In genomic region chr1:48466594-48466993, GRCh38 we compare ENCODE assay signal across 23 cellular contexts. TPM values are rescaled to one million over a fixed set of nuclear protein-coding genes. Genes with fewer than 3 reads are reported as not detected.
DNase-seq lines count a peak whose midpoint lies in the region; TF ChIP-seq lines count a peak whose summit lies in the region.
"Had no signal": no experiment of that assay in that cellular context is flagged by ENCODE, and none has a peak within 500 bp of the region (broad histone marks: within the 10 kb centered on the region; RNA-seq: fewer than 3 reads in every experiment).

No MANE protein-coding gene starts in this region.

- H2BK5ac ChIP-seq in mesendoderm (ENCODE audit: low read length): no peak overlapping the region

- DNase-seq in left ventricle myocardium inferior: no peak
- no peak for DNase-seq in right atrium auricular region (ENCODE audit: low spot score)
- DNase-seq in mesendoderm: peak; percentile 7
- no peak for DNase-seq in tibial nerve (ENCODE audit: low spot score in 2 of 2)
- DNase-seq in mesenteric fat pad (ENCODE audit: low spot score): no peak
- no peak for DNase-seq in stimulated activated CD4-positive, alpha-beta T cell treated with anti-CD3 and anti-CD28 coated beads, Interleukin-4, amount 100 ng/mL, for 24 hours
- DNase-seq: 8988T; ACHN; BE2C; C1 segment of cervical spinal cord; CD4-positive, alpha-beta memory T cell; CD4-positive, CD25-positive, alpha-beta regulatory T cell; CD8-positive, alpha-beta memory T cell; COR-L47; DMS 273 treated with DMSO at 0.1 percent for 48 hours; DMS153; DMS53; DMS79; DND-41; EL; GDM1 had no signal

- WGBS in mesendoderm (ENCODE audit: extremely low coverage, insufficient coverage, low lambda C conversion rate): no CpG with 5 or more reads among the region's 1 CpG
- 85 to 95% methylated on average over 1 of the region's 1 CpG for WGBS in tibial nerve, 2 donors

- no peak overlapping the region for H3K9ac ChIP-seq in mesendoderm (ENCODE audit: low read length)
- H3K9ac ChIP-seq: BLaER1 had no signal

- TF ChIP-seq EP300 in tibial nerve (IDR thresholded peaks at IDR 0.05): no peak

- H4K8ac ChIP-seq in mesendoderm (ENCODE audit: low read depth, low read length): no peak overlapping the region

- no peak overlapping the region for H3K18ac ChIP-seq in mesendoderm (ENCODE audit: low read length)

- H4K5ac ChIP-seq in mesendoderm (ENCODE audit: low read length): no peak overlapping the region

- H3K23ac ChIP-seq in mesendoderm (ENCODE audit: low read length): no peak overlapping the region

- H3K4me3 ChIP-seq in left ventricle myocardium inferior: no peak overlapping the region
- H3K4me3 ChIP-seq in right atrium auricular region: no peak overlapping the region
- H3K4me3 ChIP-seq in mesendoderm (ENCODE audit: low read length): no peak overlapping the region
- no peak overlapping the region for H3K4me3 ChIP-seq in tibial nerve
- H3K4me3 ChIP-seq: BLaER1, GM12878 had no signal

- no peak overlapping the region for H2BK120ac ChIP-seq in mesendoderm (ENCODE audit: low read depth, low read length)

- intact Hi-C loops in left ventricle myocardium inferior (cut with micrococcal nuclease): no loop called here

- H3K36me3 ChIP-seq in left ventricle myocardium inferior: no peaks in the 10 kb centered on the region
- H3K36me3 ChIP-seq in right atrium auricular region: no peaks in the 10 kb centered on the region
- H3K36me3 ChIP-seq in mesendoderm (ENCODE audit: control insufficient read depth, insufficient read depth, low read length): no peaks in the 10 kb centered on the region
- no peaks in the 10 kb centered on the region for H3K36me3 ChIP-seq in tibial nerve
- H3K36me3 ChIP-seq: BE2C, BLaER1 had no signal

- no peaks in the 10 kb centered on the region for H3K27me3 ChIP-seq in left ventricle myocardium inferior (ENCODE audit: low read depth)
- no peaks in the 10 kb centered on the region for H3K27me3 ChIP-seq in right atrium auricular region
- no peaks in the 10 kb centered on the region for H3K27me3 ChIP-seq in mesendoderm (ENCODE audit: insufficient read depth, low read length, poor library complexity)
- H3K27me3 ChIP-seq in tibial nerve: no peaks in the 10 kb centered on the region
- H3K27me3 ChIP-seq: BE2C, BLaER1 had no signal

- H3K4me2 ChIP-seq in mesendoderm (ENCODE audit: low read length): no peak overlapping the region
- H3K4me2 ChIP-seq: BLaER1 had no signal

- H3K56ac ChIP-seq in mesendoderm (ENCODE audit: low read length): no peak overlapping the region

- no peak overlapping the region for H2BK15ac ChIP-seq in mesendoderm (replicated peaks; ENCODE audit: low read depth)

- TF ChIP-seq POLR2A in tibial nerve (IDR thresholded peaks at IDR 0.05): no peak

- peaks cover 2% of the 10 kb centered on the region for H3K79me1 ChIP-seq in mesendoderm (ENCODE audit: low read length)

- H3K79me2 ChIP-seq in mesendoderm (ENCODE audit: control insufficient read depth, insufficient read depth, low read length): no peaks in the 10 kb centered on the region

- no peak overlapping the region for H2AK5ac ChIP-seq in mesendoderm (ENCODE audit: low read length)

- TF ChIP-seq CTCF in left ventricle myocardium inferior (IDR thresholded peaks at IDR 0.05; ENCODE audit: borderline replicate concordance) (no peak), right atrium auricular region (IDR thresholded peaks at IDR 0.05) (no peak), tibial nerve (IDR thresholded peaks at IDR 0.05) (no peak)

- H3K27ac ChIP-seq in left ventricle myocardium inferior (replicated peaks) (peak overlapping the region; percentile 24), right atrium auricular region (no peak overlapping the region), mesendoderm (ENCODE audit: low read depth, low read length) (no peak overlapping the region), tibial nerve (peak overlapping the region in 3 of 4 donors; percentile 5 to 96 (median 95))
- H3K27ac ChIP-seq: BLaER1 had no signal

- no peaks in the 10 kb centered on the region for H3K9me3 ChIP-seq in left ventricle myocardium inferior (replicated peaks)
- no peaks in the 10 kb centered on the region for H3K9me3 ChIP-seq in right atrium auricular region
- H3K9me3 ChIP-seq in tibial nerve: no peaks in the 10 kb centered on the region
- H3K9me3 ChIP-seq: BE2C, BLaER1 had no signal

- H3K4me1 ChIP-seq in left ventricle myocardium inferior (peaks cover 43% of the 10 kb centered on the region), right atrium auricular region (peaks cover 0 to 24% of the 10 kb centered on the region in 2 donors), mesendoderm (ENCODE audit: control insufficient read depth, low read depth, low read length) (peaks cover 8% of the 10 kb centered on the region), tibial nerve (peaks cover 0 to 78% (median 28%) of the 10 kb centered on the region in 4 donors)
- H3K4me1 ChIP-seq: BE2C had no signal

- no peak overlapping the region for H3K4ac ChIP-seq in mesendoderm (ENCODE audit: low read depth, low read length)

RNA-seq across cellular contexts. Expression of gene SPATA6, which starts 5.4 kb away (rescaled TPM):
- total RNA-seq in left ventricle myocardium inferior (9.3 TPM), right atrium auricular region (1 to 10 TPM; 4.5 to 6.2 TPM), tibial nerve (10 to 100 TPM; 51.3 to 59.1 (median 57.1) TPM), mesenteric fat pad (17.4 TPM)
- polyA plus RNA-seq in mesendoderm (2013, experiment 1 of 2): 6.6 TPM
- 7.1 TPM for polyA plus RNA-seq in mesendoderm (2013, experiment 2 of 2)
- total RNA-seq: GM12878 had no signal

Comparison
In these comparisons a context has a peak if more than half of its experiments do, and no peak if none do; other contexts are left out.
1. H3K27ac ChIP-seq: peak in left ventricle myocardium inferior (single experiment) and tibial nerve (3 of 4); none in right atrium auricular region (0 of 2) and mesendoderm (single experiment).